8 cellular contexts compared by ENCODE assay signal in the genomic region with DNA sequence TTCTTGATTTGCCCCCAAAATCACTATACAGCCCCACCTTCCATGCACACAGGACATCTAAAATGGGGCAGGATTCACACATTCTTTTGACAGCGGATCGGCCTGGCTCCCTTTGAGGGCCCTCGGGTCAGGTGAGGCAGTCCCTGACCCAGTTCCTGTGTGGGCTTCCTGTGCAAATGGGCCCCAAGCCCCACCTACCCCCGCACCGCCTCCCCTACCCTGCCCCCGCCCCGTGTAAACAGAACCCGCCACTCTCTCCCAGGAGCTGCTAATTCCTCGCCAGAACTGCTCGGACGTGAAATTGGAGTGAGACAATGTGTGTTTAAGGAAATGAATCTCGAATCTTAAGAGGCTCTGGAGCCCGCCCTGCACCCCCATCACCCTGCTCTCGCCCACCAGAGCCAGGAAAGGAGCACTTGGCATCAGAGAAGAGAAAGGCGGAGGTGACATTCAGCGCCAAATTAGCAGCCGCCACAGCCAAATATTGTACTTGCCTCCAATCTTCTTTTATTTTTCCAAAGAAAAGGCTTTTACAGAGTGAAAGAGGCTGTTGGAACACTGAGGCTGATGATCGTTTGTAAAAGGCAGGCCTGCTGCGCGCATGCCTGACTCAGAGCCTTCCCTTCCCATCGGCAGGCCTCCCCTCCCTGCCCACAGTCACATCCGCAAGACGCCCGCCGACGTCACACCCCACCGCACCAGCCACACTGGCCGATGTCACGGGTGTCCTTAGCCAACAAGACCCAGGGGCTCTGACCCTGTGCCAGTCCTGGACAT. TPM values are rescaled to one million over a fixed set of nuclear protein-coding genes. Genes with fewer than 3 reads are reported as not detected.
DNase-seq lines count a peak whose midpoint lies in the region; ATAC-seq lines count a peak whose summit lies in the region.

No MANE protein-coding gene starts in this region.

- no peaks in the 10 kb centered on the region for H3K9me3 Mint-ChIP-seq in CD4-positive, alpha-beta memory T cell
- H3K9me3 Mint-ChIP-seq in dendritic cell treated with granulocyte-macrophage colony-stimulating factor and Interleukin-4, amounts not matched to agents 40 ng/mL and 50 ng/mL, for 4 days: no peaks in the 10 kb centered on the region

- intact Hi-C loops in CD4-positive, alpha-beta memory T cell (cut with micrococcal nuclease): loop anchor here (10.0 kb wide), 1 partner anchor 54 kb away; a partner anchor contains a TSS
- intact Hi-C loops in dendritic cell treated with granulocyte-macrophage colony-stimulating factor and Interleukin-4, amounts not matched to agents 40 ng/mL and 50 ng/mL, for 4 days (cut with micrococcal nuclease): no loop called here

- CTCF ChIA-PET in CD4-positive, alpha-beta memory T cell (lab: Charles Lee; ENCODE audit: partially characterized antibody): interaction anchor here (1.0 kb wide), 1 partner anchor 15 kb away, joined by 3 read pairs; no protein-coding TSS in a partner anchor

- H3K27me3 Mint-ChIP-seq in CD4-positive, alpha-beta memory T cell: no peaks in the 10 kb centered on the region
- no peaks in the 10 kb centered on the region for H3K27me3 Mint-ChIP-seq in dendritic cell treated with granulocyte-macrophage colony-stimulating factor and Interleukin-4, amounts not matched to agents 40 ng/mL and 50 ng/mL, for 4 days

- H3K27ac Mint-ChIP-seq in CD4-positive, alpha-beta memory T cell: peak overlapping the region; percentile 82 to 97 (median 94)
- no peak overlapping the region for H3K27ac Mint-ChIP-seq in dendritic cell treated with granulocyte-macrophage colony-stimulating factor and Interleukin-4, amounts not matched to agents 40 ng/mL and 50 ng/mL, for 4 days

- H3K36me3 ChIP-seq in CD4-positive, alpha-beta memory T cell (ENCODE audit: insufficient read depth, low read length): no peaks in the 10 kb centered on the region

- peak overlapping the region; percentile 61 to 85 (median 82) for H3K4me3 Mint-ChIP-seq in CD4-positive, alpha-beta memory T cell
- peak overlapping the region; percentile 20 for H3K4me3 Mint-ChIP-seq in dendritic cell treated with granulocyte-macrophage colony-stimulating factor and Interleukin-4, amounts not matched to agents 40 ng/mL and 50 ng/mL, for 4 days

- peak overlapping the region in 1 of 2 donors; percentile 41 for H3K4me3 ChIP-seq in CD4-positive, alpha-beta memory T cell (ENCODE audit: low read length in 2 of 2)

- POLR2A ChIA-PET in CD4-positive, alpha-beta memory T cell (lab: Charles Lee; ENCODE audit: partially characterized antibody): interaction anchor here (0.8 to 1.1 kb wide), 3 partner anchors 14 to 118 kb away, joined by 3 read pairs; no protein-coding TSS in a partner anchor

- no peaks in the 10 kb centered on the region for H3K36me3 Mint-ChIP-seq in CD4-positive, alpha-beta memory T cell
- no peaks in the 10 kb centered on the region for H3K36me3 Mint-ChIP-seq in dendritic cell treated with granulocyte-macrophage colony-stimulating factor and Interleukin-4, amounts not matched to agents 40 ng/mL and 50 ng/mL, for 4 days (ENCODE audit: low read depth)

- peaks cover 12% of the 10 kb centered on the region for H3K4me1 ChIP-seq in CD4-positive, alpha-beta memory T cell (ENCODE audit: insufficient read depth, low read length)

- H3K27me3 ChIP-seq in CD4-positive, alpha-beta memory T cell (ENCODE audit: insufficient read depth, low read length): no peaks in the 10 kb centered on the region

- peaks cover 2 to 41% (median 14%) of the 10 kb centered on the region in 4 donors for H3K4me1 Mint-ChIP-seq in CD4-positive, alpha-beta memory T cell
- peaks cover 29% of the 10 kb centered on the region for H3K4me1 Mint-ChIP-seq in dendritic cell treated with granulocyte-macrophage colony-stimulating factor and Interleukin-4, amounts not matched to agents 40 ng/mL and 50 ng/mL, for 4 days (ENCODE audit: low read depth)

- no peaks in the 10 kb centered on the region for H3K9me3 ChIP-seq in CD4-positive, alpha-beta memory T cell (ENCODE audit: control insufficient read depth in 1 of 2, low read length in 2 of 2)

- no peak for ATAC-seq in HG03520 (IDR thresholded peaks at IDR 0.05; ENCODE audit: unreplicated experiment)
- ATAC-seq in GM21390 (IDR thresholded peaks at IDR 0.05; ENCODE audit: unreplicated experiment): no peak
- no peak for ATAC-seq in HG02678 (IDR thresholded peaks at IDR 0.05; ENCODE audit: unreplicated experiment)

- H3K27ac ChIP-seq in CD4-positive, alpha-beta memory T cell (ENCODE audit: low read depth, low read length): peak overlapping the region; percentile 58

- peak; percentile 60 to 75 (median 65) for DNase-seq in CD4-positive, alpha-beta memory T cell
- DNase-seq in activated CD4-positive, alpha-beta T cell treated with anti-CD3 and anti-CD28 coated beads, Interleukin-2, amount 50 U/mL, for 24 hours (ENCODE audit: low read depth in 1 of 2, low spot score in 1 of 2): peak; percentile 10 to 27
- peak; percentile 45 for DNase-seq in myocyte (ENCODE audit: low read depth)
- peak; percentile 43 for DNase-seq in stimulated activated CD8-positive, alpha-beta memory T cell treated with anti-CD3 and anti-CD28 coated beads, Interleukin-7, amount 100 ng/mL, for 24 hours (ENCODE audit: low read depth)

RNA-seq across cellular contexts. Expression of a gene that starts 53.1 kb away (rescaled TPM):
- 1 to 10 TPM; 1.7 to 1.9 TPM for total RNA-seq in CD4-positive, alpha-beta memory T cell
- polyA plus RNA-seq in CD4-positive, alpha-beta memory T cell: under 1 TPM in 1 of 2 donors, not detected in 1; 0.24 TPM
- not detected in 2 replicates for total RNA-seq in myocyte
- 0.37 TPM for polyA plus RNA-seq in myocyte (2012)
